ENCODE assay signal across 1 cellular context in the genomic region with DNA sequence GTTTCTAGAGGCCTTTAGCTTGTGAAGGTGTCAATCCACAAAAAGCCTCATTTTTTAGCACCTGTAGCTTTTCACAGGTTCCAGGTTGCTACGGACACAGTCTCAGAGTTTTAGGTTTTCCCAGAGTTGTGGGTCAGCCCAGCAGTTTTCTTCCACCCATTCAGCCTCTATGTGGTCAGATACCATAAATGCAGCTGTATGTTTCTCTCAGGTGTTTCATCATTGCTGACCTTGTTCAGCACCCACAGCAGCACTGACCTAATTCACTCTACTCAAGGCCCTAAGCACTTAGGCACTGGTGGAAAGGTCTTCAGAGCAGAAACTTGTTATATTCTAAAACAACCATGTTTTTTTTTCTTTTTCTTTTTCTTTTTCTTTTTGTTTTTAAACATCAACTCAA.
TF ChIP-seq lines count a peak whose summit lies in the region.

No MANE protein-coding gene starts in this region.

TF ChIP-seq in HepG2, 621 proteins besides CTCF, POLR2A, EP300 and RAD21 (continued from another document):
- TF ChIP-seq, protein P1, sequence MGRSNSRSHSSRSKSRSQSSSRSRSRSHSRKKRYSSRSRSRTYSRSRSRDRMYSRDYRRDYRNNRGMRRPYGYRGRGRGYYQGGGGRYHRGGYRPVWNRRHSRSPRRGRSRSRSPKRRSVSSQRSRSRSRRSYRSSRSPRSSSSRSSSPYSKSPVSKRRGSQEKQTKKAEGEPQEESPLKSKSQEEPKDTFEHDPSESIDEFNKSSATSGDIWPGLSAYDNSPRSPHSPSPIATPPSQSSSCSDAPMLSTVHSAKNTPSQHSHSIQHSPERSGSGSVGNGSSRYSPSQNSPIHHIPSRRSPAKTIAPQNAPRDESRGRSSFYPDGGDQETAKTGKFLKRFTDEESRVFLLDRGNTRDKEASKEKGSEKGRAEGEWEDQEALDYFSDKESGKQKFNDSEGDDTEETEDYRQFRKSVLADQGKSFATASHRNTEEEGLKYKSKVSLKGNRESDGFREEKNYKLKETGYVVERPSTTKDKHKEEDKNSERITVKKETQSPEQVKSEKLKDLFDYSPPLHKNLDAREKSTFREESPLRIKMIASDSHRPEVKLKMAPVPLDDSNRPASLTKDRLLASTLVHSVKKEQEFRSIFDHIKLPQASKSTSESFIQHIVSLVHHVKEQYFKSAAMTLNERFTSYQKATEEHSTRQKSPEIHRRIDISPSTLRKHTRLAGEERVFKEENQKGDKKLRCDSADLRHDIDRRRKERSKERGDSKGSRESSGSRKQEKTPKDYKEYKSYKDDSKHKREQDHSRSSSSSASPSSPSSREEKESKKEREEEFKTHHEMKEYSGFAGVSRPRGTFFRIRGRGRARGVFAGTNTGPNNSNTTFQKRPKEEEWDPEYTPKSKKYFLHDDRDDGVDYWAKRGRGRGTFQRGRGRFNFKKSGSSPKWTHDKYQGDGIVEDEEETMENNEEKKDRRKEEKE (IDR thresholded peaks at IDR 0.05), result no peak
- TF ChIP-seq, protein P2, sequence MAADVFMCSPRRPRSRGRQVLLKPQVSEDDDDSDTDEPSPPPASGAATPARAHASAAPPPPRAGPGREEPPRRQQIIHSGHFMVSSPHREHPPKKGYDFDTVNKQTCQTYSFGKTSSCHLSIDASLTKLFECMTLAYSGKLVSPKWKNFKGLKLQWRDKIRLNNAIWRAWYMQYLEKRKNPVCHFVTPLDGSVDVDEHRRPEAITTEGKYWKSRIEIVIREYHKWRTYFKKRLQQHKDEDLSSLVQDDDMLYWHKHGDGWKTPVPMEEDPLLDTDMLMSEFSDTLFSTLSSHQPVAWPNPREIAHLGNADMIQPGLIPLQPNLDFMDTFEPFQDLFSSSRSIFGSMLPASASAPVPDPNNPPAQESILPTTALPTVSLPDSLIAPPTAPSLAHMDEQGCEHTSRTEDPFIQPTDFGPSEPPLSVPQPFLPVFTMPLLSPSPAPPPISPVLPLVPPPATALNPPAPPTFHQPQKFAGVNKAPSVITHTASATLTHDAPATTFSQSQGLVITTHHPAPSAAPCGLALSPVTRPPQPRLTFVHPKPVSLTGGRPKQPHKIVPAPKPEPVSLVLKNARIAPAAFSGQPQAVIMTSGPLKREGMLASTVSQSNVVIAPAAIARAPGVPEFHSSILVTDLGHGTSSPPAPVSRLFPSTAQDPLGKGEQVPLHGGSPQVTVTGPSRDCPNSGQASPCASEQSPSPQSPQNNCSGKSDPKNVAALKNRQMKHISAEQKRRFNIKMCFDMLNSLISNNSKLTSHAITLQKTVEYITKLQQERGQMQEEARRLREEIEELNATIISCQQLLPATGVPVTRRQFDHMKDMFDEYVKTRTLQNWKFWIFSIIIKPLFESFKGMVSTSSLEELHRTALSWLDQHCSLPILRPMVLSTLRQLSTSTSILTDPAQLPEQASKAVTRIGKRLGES (CRISPR knock-in tag; IDR thresholded peaks at IDR 0.05; ENCODE audit: borderline replicate concordance), result no peak
- TF ChIP-seq, protein P3, sequence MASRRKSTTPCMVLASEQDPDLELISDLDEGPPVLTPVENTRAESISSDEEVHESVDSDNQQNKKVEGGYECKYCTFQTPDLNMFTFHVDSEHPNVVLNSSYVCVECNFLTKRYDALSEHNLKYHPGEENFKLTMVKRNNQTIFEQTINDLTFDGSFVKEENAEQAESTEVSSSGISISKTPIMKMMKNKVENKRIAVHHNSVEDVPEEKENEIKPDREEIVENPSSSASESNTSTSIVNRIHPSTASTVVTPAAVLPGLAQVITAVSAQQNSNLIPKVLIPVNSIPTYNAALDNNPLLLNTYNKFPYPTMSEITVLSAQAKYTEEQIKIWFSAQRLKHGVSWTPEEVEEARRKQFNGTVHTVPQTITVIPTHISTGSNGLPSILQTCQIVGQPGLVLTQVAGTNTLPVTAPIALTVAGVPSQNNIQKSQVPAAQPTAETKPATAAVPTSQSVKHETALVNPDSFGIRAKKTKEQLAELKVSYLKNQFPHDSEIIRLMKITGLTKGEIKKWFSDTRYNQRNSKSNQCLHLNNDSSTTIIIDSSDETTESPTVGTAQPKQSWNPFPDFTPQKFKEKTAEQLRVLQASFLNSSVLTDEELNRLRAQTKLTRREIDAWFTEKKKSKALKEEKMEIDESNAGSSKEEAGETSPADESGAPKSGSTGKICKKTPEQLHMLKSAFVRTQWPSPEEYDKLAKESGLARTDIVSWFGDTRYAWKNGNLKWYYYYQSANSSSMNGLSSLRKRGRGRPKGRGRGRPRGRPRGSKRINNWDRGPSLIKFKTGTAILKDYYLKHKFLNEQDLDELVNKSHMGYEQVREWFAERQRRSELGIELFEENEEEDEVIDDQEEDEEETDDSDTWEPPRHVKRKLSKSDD (CRISPR knock-in tag; IDR thresholded peaks at IDR 0.05; ENCODE audit: low read depth), result no peak
- TF ChIP-seq, protein P4, sequence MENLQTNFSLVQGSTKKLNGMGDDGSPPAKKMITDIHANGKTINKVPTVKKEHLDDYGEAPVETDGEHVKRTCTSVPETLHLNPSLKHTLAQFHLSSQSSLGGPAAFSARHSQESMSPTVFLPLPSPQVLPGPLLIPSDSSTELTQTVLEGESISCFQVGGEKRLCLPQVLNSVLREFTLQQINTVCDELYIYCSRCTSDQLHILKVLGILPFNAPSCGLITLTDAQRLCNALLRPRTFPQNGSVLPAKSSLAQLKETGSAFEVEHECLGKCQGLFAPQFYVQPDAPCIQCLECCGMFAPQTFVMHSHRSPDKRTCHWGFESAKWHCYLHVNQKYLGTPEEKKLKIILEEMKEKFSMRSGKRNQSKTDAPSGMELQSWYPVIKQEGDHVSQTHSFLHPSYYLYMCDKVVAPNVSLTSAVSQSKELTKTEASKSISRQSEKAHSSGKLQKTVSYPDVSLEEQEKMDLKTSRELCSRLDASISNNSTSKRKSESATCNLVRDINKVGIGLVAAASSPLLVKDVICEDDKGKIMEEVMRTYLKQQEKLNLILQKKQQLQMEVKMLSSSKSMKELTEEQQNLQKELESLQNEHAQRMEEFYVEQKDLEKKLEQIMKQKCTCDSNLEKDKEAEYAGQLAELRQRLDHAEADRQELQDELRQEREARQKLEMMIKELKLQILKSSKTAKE (CRISPR knock-in tag; IDR thresholded peaks at IDR 0.05; ENCODE audit: borderline replicate concordance), result no peak
- TF ChIP-seq, protein P5, sequence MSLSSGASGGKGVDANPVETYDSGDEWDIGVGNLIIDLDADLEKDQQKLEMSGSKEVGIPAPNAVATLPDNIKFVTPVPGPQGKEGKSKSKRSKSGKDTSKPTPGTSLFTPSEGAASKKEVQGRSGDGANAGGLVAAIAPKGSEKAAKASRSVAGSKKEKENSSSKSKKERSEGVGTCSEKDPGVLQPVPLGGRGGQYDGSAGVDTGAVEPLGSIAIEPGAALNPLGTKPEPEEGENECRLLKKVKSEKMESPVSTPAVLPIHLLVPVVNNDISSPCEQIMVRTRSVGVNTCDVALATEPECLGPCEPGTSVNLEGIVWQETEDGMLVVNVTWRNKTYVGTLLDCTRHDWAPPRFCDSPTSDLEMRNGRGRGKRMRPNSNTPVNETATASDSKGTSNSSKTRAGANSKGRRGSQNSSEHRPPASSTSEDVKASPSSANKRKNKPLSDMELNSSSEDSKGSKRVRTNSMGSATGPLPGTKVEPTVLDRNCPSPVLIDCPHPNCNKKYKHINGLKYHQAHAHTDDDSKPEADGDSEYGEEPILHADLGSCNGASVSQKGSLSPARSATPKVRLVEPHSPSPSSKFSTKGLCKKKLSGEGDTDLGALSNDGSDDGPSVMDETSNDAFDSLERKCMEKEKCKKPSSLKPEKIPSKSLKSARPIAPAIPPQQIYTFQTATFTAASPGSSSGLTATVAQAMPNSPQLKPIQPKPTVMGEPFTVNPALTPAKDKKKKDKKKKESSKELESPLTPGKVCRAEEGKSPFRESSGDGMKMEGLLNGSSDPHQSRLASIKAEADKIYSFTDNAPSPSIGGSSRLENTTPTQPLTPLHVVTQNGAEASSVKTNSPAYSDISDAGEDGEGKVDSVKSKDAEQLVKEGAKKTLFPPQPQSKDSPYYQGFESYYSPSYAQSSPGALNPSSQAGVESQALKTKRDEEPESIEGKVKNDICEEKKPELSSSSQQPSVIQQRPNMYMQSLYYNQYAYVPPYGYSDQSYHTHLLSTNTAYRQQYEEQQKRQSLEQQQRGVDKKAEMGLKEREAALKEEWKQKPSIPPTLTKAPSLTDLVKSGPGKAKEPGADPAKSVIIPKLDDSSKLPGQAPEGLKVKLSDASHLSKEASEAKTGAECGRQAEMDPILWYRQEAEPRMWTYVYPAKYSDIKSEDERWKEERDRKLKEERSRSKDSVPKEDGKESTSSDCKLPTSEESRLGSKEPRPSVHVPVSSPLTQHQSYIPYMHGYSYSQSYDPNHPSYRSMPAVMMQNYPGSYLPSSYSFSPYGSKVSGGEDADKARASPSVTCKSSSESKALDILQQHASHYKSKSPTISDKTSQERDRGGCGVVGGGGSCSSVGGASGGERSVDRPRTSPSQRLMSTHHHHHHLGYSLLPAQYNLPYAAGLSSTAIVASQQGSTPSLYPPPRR (CRISPR knock-in tag; IDR thresholded peaks at IDR 0.05; ENCODE audit: borderline replicate concordance), result no peak
- TF ChIP-seq ELF1 (CRISPR knock-in tag; IDR thresholded peaks at IDR 0.05) (no peak), ATAD3A (CRISPR knock-in tag; IDR thresholded peaks at IDR 0.05) (no peak), NFYC (CRISPR knock-in tag; IDR thresholded peaks at IDR 0.05) (no peak), CBFB (CRISPR knock-in tag; IDR thresholded peaks at IDR 0.05) (no peak)
